Comparison of ENCODE assay signal across 8 cellular contexts in genomic region chr1:228407118-228408040, GRCh38. TPM values are rescaled to one million over a fixed set of nuclear protein-coding genes. Genes with fewer than 3 reads are reported as not detected.
DNase-seq lines count a peak whose midpoint lies in the region; ATAC-seq and TF ChIP-seq lines count a peak whose summit lies in the region.

No MANE protein-coding gene starts in this region.

- H3K27ac ChIP-seq in HUES64 (ENCODE audit: low read depth, low read length) (peak overlapping the region; percentile 91), coronary artery (peak overlapping the region; percentile 24 to 89), neural cell (ENCODE audit: low read length) (peak overlapping the region; percentile 51)

- peak overlapping the region; percentile 67 for H3K9ac ChIP-seq in HUES64 (ENCODE audit: low read depth, low read length)
- peak overlapping the region; percentile 79 for H3K9ac ChIP-seq in neural cell (ENCODE audit: low read length)

- H3K4me2 ChIP-seq in neural cell (ENCODE audit: low read length) = peak overlapping the region; percentile 89

- TF ChIP-seq CTCF in CD14-positive monocyte (IDR thresholded peaks at IDR 0.05) = no peak
- TF ChIP-seq CTCF in coronary artery (IDR thresholded peaks at IDR 0.05) = no peak
- TF ChIP-seq CTCF in neural cell (IDR thresholded peaks at IDR 0.05; ENCODE audit: poor library complexity, severe bottlenecking) = no peak

- no peaks in the 10 kb centered on the region for H4K20me1 ChIP-seq in neural cell (ENCODE audit: insufficient read depth)

- peaks cover 0 to 2% (median 0%) of the 10 kb centered on the region in 3 donors for H3K27me3 Mint-ChIP-seq in CD14-positive monocyte (ENCODE audit: low read depth in 3 of 3)

- peaks cover 0 to under 1% (median 0%) of the 10 kb centered on the region in 7 donors for H3K9me3 Mint-ChIP-seq in CD14-positive monocyte

- intact Hi-C loops in CD14-positive monocyte (cut with micrococcal nuclease) = loop anchor here (5.0 to 10.0 kb wide), 4 partner anchors 45 to 273 kb away; partner anchors contain the start of gene RNF187 (in 1 of the 2)

- H3K9me3 ChIP-seq in HUES64 (ENCODE audit: insufficient read depth, low read depth, low read length) = no peaks in the 10 kb centered on the region
- no peaks in the 10 kb centered on the region for H3K9me3 ChIP-seq in neural cell (ENCODE audit: low read length)

- peaks cover 57% of the 10 kb centered on the region for H3K4me1 Mint-ChIP-seq in CD14-positive monocyte

- H2AFZ ChIP-seq in neural cell (ENCODE audit: low read depth, low read length) = peak overlapping the region; percentile 69

- 5% methylated on average over 27 of the region's 28 CpGs for WGBS in HUES64

- peak overlapping the region; percentile 42 to 81 (median 74) for H3K27ac Mint-ChIP-seq in CD14-positive monocyte

- H3F3A ChIP-seq in neural cell (ENCODE audit: insufficient read depth, low read length, poor library complexity, severe bottlenecking) = no peaks in the 10 kb centered on the region

- H3K36me3 ChIP-seq in HUES64 (ENCODE audit: insufficient read depth, low read length) (peaks cover 13% of the 10 kb centered on the region; the same call in 1 of the 2 replicates), neural cell (ENCODE audit: insufficient read depth, low read length) (no peaks in the 10 kb centered on the region)

- no peak for TF ChIP-seq EP300 in neural cell (conservative IDR thresholded peaks at IDR 0.05; ENCODE audit: poor library complexity, severe bottlenecking)

- peak; percentile 10 for TF ChIP-seq RAD21 in neural cell (conservative IDR thresholded peaks at IDR 0.05)

- H3K4me3 Mint-ChIP-seq in CD14-positive monocyte = peak overlapping the region; percentile 81 to 89

- H3K4me1 ChIP-seq in HUES64 (ENCODE audit: insufficient read depth, low read length) = peaks cover 17% of the 10 kb centered on the region

- no peaks in the 10 kb centered on the region for H3K9me2 ChIP-seq in neural cell (ENCODE audit: insufficient read depth, low read length)

- peaks cover 28% of the 10 kb centered on the region for H3K79me2 ChIP-seq in neural cell (replicated peaks; ENCODE audit: insufficient read depth, low read length)

- H3K36me3 Mint-ChIP-seq in CD14-positive monocyte = peaks cover 27 to 42% of the 10 kb centered on the region in 2 donors

- no peak for DNase-seq in CD14-positive monocyte (ENCODE audit: low spot score)
- DNase-seq in coronary artery (ENCODE audit: low spot score) = no peak
- DNase-seq in NCI-H1417 treated with DMSO at 0.1 percent for 48 hours (lab: John Stamatoyannopoulos, UW) = no peak
- no peak for DNase-seq in NCI-H2081 (lab: John Stamatoyannopoulos, UW)
- no peak for DNase-seq in ecto neural progenitor cell (ENCODE audit: low spot score)

- no peaks in the 10 kb centered on the region; the same call in 1 of the 2 replicates for H3K27me3 ChIP-seq in HUES64 (ENCODE audit: insufficient read depth, low read length)
- H3K27me3 ChIP-seq in neural cell (ENCODE audit: insufficient read depth, low read depth, low read length) = no peaks in the 10 kb centered on the region

- peak overlapping the region; percentile 83 for H3K4me3 ChIP-seq in HUES64 (ENCODE audit: low read length)
- peak overlapping the region; percentile 86 for H3K4me3 ChIP-seq in coronary artery
- peak overlapping the region; percentile 95 for H3K4me3 ChIP-seq in neural cell (ENCODE audit: low read length)

- ATAC-seq in HG03135 (IDR thresholded peaks at IDR 0.05; ENCODE audit: unreplicated experiment) = no peak

TF ChIP-seq in neural cell, 6 proteins besides CTCF, POLR2A, EP300 and RAD21:
- TF ChIP-seq REST (IDR thresholded peaks at IDR 0.05; ENCODE audit: borderline replicate concordance) (no peak), TAF1 (IDR thresholded peaks at IDR 0.05; ENCODE audit: low read depth) (no peak), EZH2 (IDR thresholded peaks at IDR 0.05; ENCODE audit: borderline replicate concordance, insufficient read depth, low read length, poor library complexity, severe bottlenecking) (no peak), POLR2AphosphoS5 (IDR thresholded peaks at IDR 0.05) (no peak), SMC3 (conservative IDR thresholded peaks at IDR 0.05; ENCODE audit: poor library complexity) (no peak), MXI1 (conservative IDR thresholded peaks at IDR 0.05; ENCODE audit: poor library complexity, severe bottlenecking) (no peak)

RNA-seq across cellular contexts. Expression of gene TRIM11, which starts 0.7 kb away (rescaled TPM):
- polyA plus RNA-seq in CD14-positive monocyte (1 to 10 TPM; 9.1 to 9.4 TPM), neural cell (25.1 and 28.5 TPM in 2 replicates)
- polyA plus RNA-seq in HUES64 (2013, experiment 1 of 2) = 19.2 TPM
- polyA plus RNA-seq in HUES64 (2013, experiment 2 of 2) = 17.4 TPM
- 34.5 and 38.5 TPM in 2 replicates for polyA minus RNA-seq in neural cell

RNA-seq across cellular contexts. Expression of gene TRIM17, which starts 9.3 kb away (rescaled TPM):
- polyA plus RNA-seq in CD14-positive monocyte = not detected
- polyA plus RNA-seq in HUES64 (2013, experiment 1 of 2) = 1.7 TPM
- polyA plus RNA-seq in HUES64 (2013, experiment 2 of 2) = 2.1 TPM
- polyA plus RNA-seq in neural cell = 0.14 TPM in 1 of 2 replicates, not detected in the other
- 0.49 TPM in 1 of 2 replicates, not detected in the other for polyA minus RNA-seq in neural cell
